Comparison of ENCODE assay signal across 19 cellular contexts in the genomic region with DNA sequence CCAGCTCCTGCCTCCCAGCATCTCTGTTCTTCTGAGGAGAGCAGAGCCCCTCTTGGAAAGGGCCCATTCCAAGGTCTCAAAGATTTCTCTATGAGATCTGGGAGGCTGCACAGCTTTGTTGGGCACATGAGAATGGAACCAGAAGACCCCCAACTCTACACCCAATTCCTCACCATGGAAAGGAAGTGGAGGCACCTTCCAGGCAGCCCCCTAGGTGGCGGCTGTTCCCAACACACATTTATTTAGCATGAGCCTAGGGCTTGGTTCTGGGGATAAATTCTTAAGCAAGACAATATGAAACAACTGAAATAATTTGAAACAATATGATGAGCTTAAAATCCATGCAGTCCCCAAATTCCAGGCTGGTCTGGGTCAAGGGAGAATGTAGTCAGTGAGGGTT.
DNase-seq lines count a peak whose midpoint lies in the region; ATAC-seq and TF ChIP-seq lines count a peak whose summit lies in the region.
"Had no signal": no experiment of that assay in that cellular context is flagged by ENCODE, and none has a peak within 500 bp of the region (broad histone marks: within the 10 kb centered on the region; RNA-seq: fewer than 3 reads in every experiment).

No MANE protein-coding gene starts in this region.

- TF ChIP-seq CTCF in mammary epithelial cell (conservative IDR thresholded peaks at IDR 0.05 in 1 of 2, IDR thresholded peaks at IDR 0.05 in 1 of 2; ENCODE audit: extremely low read depth in 1 of 2, insufficient read depth in 1 of 2, low read depth in 1 of 2, low read length in 2 of 2) (peak; percentile 4 to 14), breast epithelium (IDR thresholded peaks at IDR 0.05) (no peak), OCI-LY7 (conservative IDR thresholded peaks at IDR 0.05; ENCODE audit: low read length) (peak; percentile 37; the same call in 1 of the 2 replicates), endodermal cell (conservative IDR thresholded peaks at IDR 0.05) (peak; percentile 68), progenitor cell of endocrine pancreas (IDR thresholded peaks at IDR 0.05; ENCODE audit: unreplicated experiment) (peak; percentile 23)

- H3K36me3 ChIP-seq in mammary epithelial cell (ENCODE audit: insufficient read depth, low read length) (no peaks in the 10 kb centered on the region), breast epithelium (no peaks in the 10 kb centered on the region), OCI-LY7 (ENCODE audit: insufficient read depth, low read length) (no peaks in the 10 kb centered on the region), endodermal cell (ENCODE audit: control insufficient read depth, insufficient read depth, low read length) (no peaks in the 10 kb centered on the region)
- H3K36me3 ChIP-seq in effector memory CD4-positive, alpha-beta T cell (ENCODE audit: control insufficient read depth, insufficient read depth, low read length), result no peaks in the 10 kb centered on the region

- H3K9ac ChIP-seq in mammary epithelial cell (ENCODE audit: insufficient read depth, low read length) (no peak overlapping the region), endodermal cell (ENCODE audit: extremely low read depth, low read length, poor library complexity, severe bottlenecking) (no peak overlapping the region)

- H3K36me3 Mint-ChIP-seq in endodermal cell (ENCODE audit: low read depth) (no peaks in the 10 kb centered on the region), progenitor cell of endocrine pancreas (ENCODE audit: insufficient read depth) (no peaks in the 10 kb centered on the region)
- H3K36me3 Mint-ChIP-seq: CD4-positive, CD25-positive, alpha-beta regulatory T cell had no signal

- TF ChIP-seq POLR2A in breast epithelium (IDR thresholded peaks at IDR 0.05), result no peak

- H3K4me1 ChIP-seq in mammary epithelial cell (ENCODE audit: insufficient read depth, low read length) (no peaks in the 10 kb centered on the region), breast epithelium (no peaks in the 10 kb centered on the region), OCI-LY7 (ENCODE audit: insufficient read depth, low read length, poor library complexity, severe bottlenecking) (no peaks in the 10 kb centered on the region), endodermal cell (ENCODE audit: control insufficient read depth, insufficient read depth, low read length) (no peaks in the 10 kb centered on the region)
- H3K4me1 ChIP-seq in effector memory CD4-positive, alpha-beta T cell (ENCODE audit: control insufficient read depth, insufficient read depth, low read length, poor library complexity, severe bottlenecking), result no peaks in the 10 kb centered on the region
- H3K4me1 ChIP-seq: A549 had no signal

- BruUV-seq in mammary epithelial cell (replicated peaks; lab: Mats Ljungman, UMichigan), result no TSS peak
- no TSS peak for BruUV-seq in OCI-LY7 (replicated peaks; lab: Mats Ljungman, UMichigan)

- H4K20me1 ChIP-seq in mammary epithelial cell (ENCODE audit: insufficient read depth, low read length), result no peaks in the 10 kb centered on the region
- no peaks in the 10 kb centered on the region for H4K20me1 ChIP-seq in OCI-LY7 (ENCODE audit: insufficient read depth, low read length)

- H3K4me3 ChIP-seq in mammary epithelial cell (replicated peaks in 1 of 3; ENCODE audit: insufficient read depth in 1 of 3, low read depth in 2 of 3, low read length in 3 of 3), result no peak overlapping the region
- no peak overlapping the region for H3K4me3 ChIP-seq in breast epithelium
- H3K4me3 ChIP-seq in OCI-LY7 (ENCODE audit: low read depth, low read length, poor library complexity, severe bottlenecking), result no peak overlapping the region
- H3K4me3 ChIP-seq in endodermal cell (ENCODE audit: low read length), result no peak overlapping the region
- no peak overlapping the region for H3K4me3 ChIP-seq in effector memory CD4-positive, alpha-beta T cell (ENCODE audit: insufficient read depth, low read depth, low read length, poor library complexity, severe bottlenecking)
- H3K4me3 ChIP-seq: A549 had no signal

- CTCF ChIA-PET in mammary epithelial cell (lab: Charles Lee; ENCODE audit: low non-redundant PET) (interaction anchor here (1.1 kb wide), 1 partner anchor 100 kb away, joined by 4 read pairs; no protein-coding TSS in a partner anchor), OCI-LY7 (lab: Charles Lee; ENCODE audit: unreplicated experiment) (no interaction called here)

- no peak for ATAC-seq in GM18511 (IDR thresholded peaks at IDR 0.05; ENCODE audit: unreplicated experiment)
- ATAC-seq: A549, PC-3 had no signal

- H3K4me1 Mint-ChIP-seq in endodermal cell, result peaks cover 2% of the 10 kb centered on the region
- H3K4me1 Mint-ChIP-seq in progenitor cell of endocrine pancreas (ENCODE audit: low read depth), result no peaks in the 10 kb centered on the region
- H3K4me1 Mint-ChIP-seq: CD4-positive, CD25-positive, alpha-beta regulatory T cell had no signal

- H3K27ac ChIP-seq in mammary epithelial cell (ENCODE audit: insufficient read depth, low read depth, low read length), result no peak overlapping the region
- H3K27ac ChIP-seq in breast epithelium, result no peak overlapping the region
- no peak overlapping the region for H3K27ac ChIP-seq in OCI-LY7 (ENCODE audit: low read depth, low read length, poor library complexity, severe bottlenecking)
- H3K27ac ChIP-seq in endodermal cell (ENCODE audit: low read depth, low read length), result no peak overlapping the region
- no peak overlapping the region for H3K27ac ChIP-seq in effector memory CD4-positive, alpha-beta T cell (ENCODE audit: insufficient read depth, low read length, poor library complexity, severe bottlenecking)
- H3K27ac ChIP-seq: A549 had no signal

- H3K9me3 Mint-ChIP-seq in endodermal cell (no peaks in the 10 kb centered on the region), progenitor cell of endocrine pancreas (ENCODE audit: low read depth) (no peaks in the 10 kb centered on the region)
- H3K9me3 Mint-ChIP-seq: CD4-positive, CD25-positive, alpha-beta regulatory T cell had no signal

- H2AFZ ChIP-seq in mammary epithelial cell (ENCODE audit: low read depth, low read length), result no peak overlapping the region
- no peak overlapping the region for H2AFZ ChIP-seq in OCI-LY7 (ENCODE audit: low read length)

- no peaks in the 10 kb centered on the region for H3K79me2 ChIP-seq in mammary epithelial cell (ENCODE audit: insufficient read depth, low read length)
- no peaks in the 10 kb centered on the region for H3K79me2 ChIP-seq in OCI-LY7 (ENCODE audit: insufficient read depth, low read depth, low read length)

- DNase-seq in mammary epithelial cell (no peak), breast epithelium (ENCODE audit: low spot score in 2 of 2) (no peak), OCI-LY7 (ENCODE audit: low spot score) (no peak), endodermal cell (peak; percentile 43), progenitor cell of endocrine pancreas (ENCODE audit: low spot score, unreplicated experiment) (no peak), GF-D8 (lab: John Stamatoyannopoulos, UW) (no peak)
- DNase-seq in effector memory CD4-positive, alpha-beta T cell, result no peak
- DNase-seq: CD4-positive, CD25-positive, alpha-beta regulatory T cell; DMS79; IMR-90; NCI-H1105 treated with DMSO at 0.1 percent for 48 hours; NCI-H2029 treated with DMSO at 0.1 percent for 48 hours; NCI-H226; NCI-H510A treated with DMSO at 0.1 percent for 48 hours; NCI-H748 treated with DMSO at 0.1 percent for 48 hours; PC-3; SHP77 had no signal

- H3K27me3 Mint-ChIP-seq in endodermal cell (ENCODE audit: insufficient read depth) (no peaks in the 10 kb centered on the region), progenitor cell of endocrine pancreas (peaks cover 4% of the 10 kb centered on the region)
- H3K27me3 Mint-ChIP-seq: CD4-positive, CD25-positive, alpha-beta regulatory T cell had no signal

- dilution Hi-C loops in mammary epithelial cell (cut with HindIII; ENCODE audit: low sequenced_read_pairs), result loop anchor here (5.0 kb wide), 1 partner anchor 55 kb away; no protein-coding TSS in a partner anchor

- in situ Hi-C loops in mammary epithelial cell (cut with MboI; ENCODE audit: low sequenced_read_pairs in 2 of 2), result no loop called here

- H3K4me2 ChIP-seq in mammary epithelial cell (ENCODE audit: insufficient read depth, low read depth, low read length) (no peak overlapping the region), OCI-LY7 (ENCODE audit: low read length) (no peak overlapping the region)
- H3K4me2 ChIP-seq: A549 had no signal

- H3K9me3 ChIP-seq in mammary epithelial cell (replicated peaks; ENCODE audit: insufficient read depth, low read length), result no peaks in the 10 kb centered on the region
- H3K9me3 ChIP-seq in breast epithelium, result no peaks in the 10 kb centered on the region
- no peaks in the 10 kb centered on the region for H3K9me3 ChIP-seq in OCI-LY7 (ENCODE audit: low read length)
- no peaks in the 10 kb centered on the region for H3K9me3 ChIP-seq in endodermal cell (ENCODE audit: control insufficient read depth, low read length)
- H3K9me3 ChIP-seq in effector memory CD4-positive, alpha-beta T cell (ENCODE audit: control insufficient read depth, low read length), result no peaks in the 10 kb centered on the region
- H3K9me3 ChIP-seq: A549 had no signal

- POLR2A ChIA-PET in OCI-LY7 (lab: Charles Lee), result interaction anchor here (0.6 kb wide), 1 partner anchor 488 kb away, joined by 3 read pairs; no protein-coding TSS in a partner anchor

- H3K27ac Mint-ChIP-seq in endodermal cell (no peak overlapping the region), progenitor cell of endocrine pancreas (no peak overlapping the region)
- H3K27ac Mint-ChIP-seq: CD4-positive, CD25-positive, alpha-beta regulatory T cell had no signal

- WGBS in mammary epithelial cell (ENCODE audit: low coverage, missing lambda C conversion rate), result 7% methylated on average over 1 of the region's 1 CpG
- WGBS in endodermal cell (ENCODE audit: insufficient coverage in 1 of 2, insufficient read length in 1 of 2), 2 experiments, result 17% methylated on average over 1 of the region's 1 CpG; no CpG with 5 or more reads in 1 of the 2 experiments

- no peak overlapping the region for H3K4me3 Mint-ChIP-seq in endodermal cell
- H3K4me3 Mint-ChIP-seq in progenitor cell of endocrine pancreas (ENCODE audit: low read depth), result no peak overlapping the region
- H3K4me3 Mint-ChIP-seq: CD4-positive, CD25-positive, alpha-beta regulatory T cell had no signal

- no peaks in the 10 kb centered on the region for H3K9me2 ChIP-seq in OCI-LY7 (ENCODE audit: insufficient read depth, low read length)

- H3K27me3 ChIP-seq in mammary epithelial cell (ENCODE audit: insufficient read depth, low read length), result no peaks in the 10 kb centered on the region
- no peaks in the 10 kb centered on the region for H3K27me3 ChIP-seq in breast epithelium
- H3K27me3 ChIP-seq in endodermal cell (ENCODE audit: control insufficient read depth, insufficient read depth, low read length, poor library complexity, severe bottlenecking), result no peaks in the 10 kb centered on the region
- H3K27me3 ChIP-seq in effector memory CD4-positive, alpha-beta T cell (replicated peaks; ENCODE audit: control insufficient read depth, insufficient read depth, low read length, poor library complexity, severe bottlenecking), result no peaks in the 10 kb centered on the region

- intact Hi-C loops in mammary epithelial cell (cut with micrococcal nuclease), result no loop called here
- intact Hi-C loops in breast epithelium (cut with DNase I; ENCODE audit: low total_unique reads), result no loop called here
- intact Hi-C loops in OCI-LY7 (cut with micrococcal nuclease; ENCODE audit: unreplicated experiment), result no loop called here

Comparison
In these comparisons a context has a peak if more than half of its experiments do, and no peak if none do; other contexts are left out.
1. CTCF ChIP-seq: peak in mammary epithelial cell (2 of 2), OCI-LY7 (single experiment), endodermal cell (single experiment) and progenitor cell of endocrine pancreas (single experiment); none in breast epithelium (0 of 3).